In the genomic region with DNA sequence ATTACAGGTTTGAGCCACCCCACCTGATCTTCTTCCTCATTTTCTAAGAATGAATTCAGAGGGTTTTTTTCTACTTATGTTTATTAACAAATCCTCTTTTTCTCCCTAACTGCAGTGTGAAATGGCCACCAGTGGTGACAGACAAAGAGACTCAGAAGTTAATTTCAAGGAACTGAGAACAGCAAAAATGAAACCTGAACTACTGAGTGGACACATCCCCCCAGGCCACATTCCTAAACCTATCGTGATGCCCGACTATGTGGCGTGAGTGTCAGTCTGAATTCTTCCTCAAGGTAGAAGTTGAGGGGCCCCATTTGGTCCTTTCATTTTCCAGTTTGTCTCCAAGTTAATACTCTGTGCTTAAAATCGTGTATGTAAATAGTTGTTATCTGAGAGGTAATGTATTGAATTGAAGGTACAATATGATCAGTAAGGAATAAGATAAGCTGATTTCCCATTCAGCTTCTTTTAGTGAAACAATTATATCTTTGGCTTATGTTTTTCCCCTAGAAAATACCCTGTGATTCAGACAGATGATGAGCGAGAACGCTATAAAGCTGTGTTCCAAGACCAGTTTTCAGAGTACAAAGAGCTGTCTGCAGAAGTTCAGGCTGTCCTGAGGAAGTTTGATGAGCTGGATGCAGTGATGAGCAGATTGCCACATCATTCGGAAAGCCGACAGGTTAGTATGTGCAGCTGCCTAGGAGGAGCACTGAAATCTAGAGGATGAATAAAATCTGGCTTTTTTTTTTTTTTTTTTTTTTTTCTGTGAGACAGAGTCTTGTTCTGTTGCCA, we compare ENCODE assay signal across 1 cellular context.
TF ChIP-seq lines count a peak whose summit lies in the region.

No MANE protein-coding gene starts in this region.

TF ChIP-seq in SK-N-SH, 30 proteins besides CTCF, POLR2A, EP300 and RAD21 (continued from another document):
- TF ChIP-seq REST (IDR thresholded peaks at IDR 0.05; ENCODE audit: low read depth, low read length), result no peak
- no peak for TF ChIP-seq EZH2phosphoT487 (IDR thresholded peaks at IDR 0.05; ENCODE audit: borderline replicate concordance, low read depth)
- no peak for TF ChIP-seq FOXJ3 (CRISPR knock-in tag; IDR thresholded peaks at IDR 0.05)
